8 cellular contexts compared by ENCODE assay signal in the genomic region with DNA sequence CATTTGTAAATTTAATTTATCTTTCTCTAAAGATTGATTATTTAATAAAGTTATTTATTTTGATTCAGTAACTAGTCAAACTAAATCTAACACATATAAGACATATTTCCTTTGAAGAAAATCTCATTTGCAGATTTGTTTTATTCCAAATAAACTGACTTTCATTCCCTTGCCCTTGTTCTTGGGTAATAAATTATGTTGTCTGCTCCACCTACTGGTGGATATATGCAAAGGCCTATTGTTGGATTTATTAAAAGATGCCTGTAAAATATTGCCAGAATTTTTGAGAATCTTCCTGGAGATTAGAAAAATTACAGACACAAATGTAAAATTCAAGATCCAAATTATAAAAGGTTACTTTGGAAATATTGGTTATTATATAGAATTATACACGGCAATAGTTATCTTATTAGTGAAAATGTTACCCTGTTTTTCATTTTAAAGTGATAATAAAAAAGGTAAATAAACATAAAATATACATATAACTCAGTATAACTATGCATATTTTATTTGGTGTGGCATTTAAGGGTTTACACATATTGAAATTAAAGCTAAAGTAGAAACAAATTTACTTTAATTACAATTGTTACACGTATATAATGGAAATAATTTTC.
A peak's percentile ranks its signal among the peaks of the same experiment; 100 is the strongest.
DNase-seq lines count a peak whose midpoint lies in the region; ATAC-seq and TF ChIP-seq lines count a peak whose summit lies in the region.

No MANE protein-coding gene starts in this region.

- DNase-seq in NCI-H2107 treated with DMSO at 0.1 percent for 48 hours (lab: John Stamatoyannopoulos, UW; ENCODE audit: unreplicated experiment) (peak; percentile 57), NCI-H2107 (lab: John Stamatoyannopoulos, UW) (no peak), LHCN-M2 (ENCODE audit: low read depth) (peak; percentile 39), SK-N-MC (ENCODE audit: low read depth, low spot score) (peak; percentile 20), foreskin keratinocyte (peak in 1 of 2 donors; percentile 12), tibial nerve (ENCODE audit: low spot score in 2 of 2) (no peak), caudate nucleus (lab: John Stamatoyannopoulos, UW) (no peak)

- TF ChIP-seq CTCF in foreskin keratinocyte (conservative IDR thresholded peaks at IDR 0.05) (peak; percentile 79), tibial nerve (IDR thresholded peaks at IDR 0.05) (peak in 4 of 5 experiments; percentile 33 to 61 (median 41))

- no peak overlapping the region for H3K9ac ChIP-seq in SK-N-MC (ENCODE audit: insufficient read length)

- ATAC-seq in foreskin keratinocyte (peak; percentile 54), HG02571 (IDR thresholded peaks at IDR 0.05; ENCODE audit: unreplicated experiment) (no peak)

- H3K36me3 ChIP-seq in SK-N-MC (ENCODE audit: insufficient read depth, low read length) (no peaks in the 10 kb centered on the region), tibial nerve (no peaks in the 10 kb centered on the region)

- H3K9me3 ChIP-seq in SK-N-MC (ENCODE audit: low read depth, low read length) (no peaks in the 10 kb centered on the region), tibial nerve (no peaks in the 10 kb centered on the region)

- H3K4me1 ChIP-seq in foreskin keratinocyte (no peaks in the 10 kb centered on the region), tibial nerve (no peaks in the 10 kb centered on the region)

- 81 to 83% methylated on average over 2 of the region's 2 CpGs for WGBS in tibial nerve, 2 donors

- no peak for TF ChIP-seq POLR2A in tibial nerve (IDR thresholded peaks at IDR 0.05)

- TF ChIP-seq EP300 in tibial nerve (IDR thresholded peaks at IDR 0.05), result no peak

- no peak overlapping the region for H3K27ac ChIP-seq in SK-N-MC
- H3K27ac ChIP-seq in foreskin keratinocyte, result no peak overlapping the region
- H3K27ac ChIP-seq in tibial nerve, result no peak overlapping the region
- no peak overlapping the region for H3K27ac ChIP-seq in caudate nucleus (ENCODE audit: low read depth, low read length)

- H3K27me3 ChIP-seq in foreskin keratinocyte (no peaks in the 10 kb centered on the region), tibial nerve (no peaks in the 10 kb centered on the region)

- H3K4me3 ChIP-seq in SK-N-MC (no peak overlapping the region), tibial nerve (no peak overlapping the region)

Comparison
In these comparisons a context has a peak if more than half of its experiments do, and no peak if none do; other contexts are left out.
1. DNase-seq: peak in NCI-H2107 treated with DMSO at 0.1 percent for 48 hours (single experiment), LHCN-M2 (single experiment) and SK-N-MC (single experiment); none in NCI-H2107 (single experiment), tibial nerve (0 of 2) and caudate nucleus (0 of 61).